In genomic region chr3:53818221-53819162, GRCh38 we compare ENCODE assay signal across 15 cellular contexts. TPM values are rescaled to one million over a fixed set of nuclear protein-coding genes. Genes with fewer than 3 reads are reported as not detected.
"Had no signal": no experiment of that assay in that cellular context is flagged by ENCODE, and none has a peak within 500 bp of the region (broad histone marks: within the 10 kb centered on the region; RNA-seq: fewer than 3 reads in every experiment).

No MANE protein-coding gene starts in this region.

- H3K9ac ChIP-seq: neural progenitor cell, parathyroid adenoma had no signal

- H3K27ac ChIP-seq: adrenal gland, body of pancreas, neural progenitor cell, parathyroid adenoma, suprapubic skin had no signal

- H3K4me2 ChIP-seq: neural progenitor cell had no signal

- H3K27me3 Mint-ChIP-seq: activated T-helper 17 cell treated with anti-CD3 and anti-CD28 coated beads, Interleukin-2, amount 50 U/mL, for 72 hours; stimulated activated memory B cell treated with anti-CD40 and anti-IgM and Interleukin-4, amounts not matched to agents 10 μg/mL and 1 μg/mL and 100 μg/mL, for 72 hours had no signal

- H3K27ac Mint-ChIP-seq: activated T-helper 17 cell treated with anti-CD3 and anti-CD28 coated beads, Interleukin-2, amount 50 U/mL, for 72 hours; endodermal cell; neural progenitor cell; stimulated activated memory B cell treated with anti-CD40 and anti-IgM and Interleukin-4, amounts not matched to agents 10 μg/mL and 1 μg/mL and 100 μg/mL, for 72 hours had no signal

- H3K79me2 ChIP-seq: parathyroid adenoma had no signal

- H2AFZ ChIP-seq: neural progenitor cell, parathyroid adenoma had no signal

- H3K4me3 Mint-ChIP-seq: activated T-helper 17 cell treated with anti-CD3 and anti-CD28 coated beads, Interleukin-2, amount 50 U/mL, for 72 hours; endodermal cell; neural progenitor cell; stimulated activated memory B cell treated with anti-CD40 and anti-IgM and Interleukin-4, amounts not matched to agents 10 μg/mL and 1 μg/mL and 100 μg/mL, for 72 hours had no signal

- H3K4me1 ChIP-seq: body of pancreas, neural progenitor cell, suprapubic skin had no signal

- H3K4me1 Mint-ChIP-seq: activated T-helper 17 cell treated with anti-CD3 and anti-CD28 coated beads, Interleukin-2, amount 50 U/mL, for 72 hours; endodermal cell; stimulated activated memory B cell treated with anti-CD40 and anti-IgM and Interleukin-4, amounts not matched to agents 10 μg/mL and 1 μg/mL and 100 μg/mL, for 72 hours had no signal

- H3K27me3 ChIP-seq: adrenal gland, body of pancreas, neural progenitor cell, suprapubic skin had no signal

- DNase-seq: activated CD4-positive, alpha-beta T cell treated with anti-CD3 and anti-CD28 coated beads, Interleukin-2, amount 50 U/mL, for 4 hours; activated naive CD4-positive, alpha-beta T cell treated with anti-CD3 and anti-CD28 coated beads, Interleukin-2, amount 50 U/mL, for 16 hours; body of pancreas; cerebellar nuclear complex; endodermal cell; SIG-M5; small intestine had no signal

- ATAC-seq: activated CD4-positive, CD25-positive, alpha-beta regulatory T cell treated with anti-CD3 and anti-CD28 coated beads, Interleukin-2, amount 50 U/mL, for 24 hours; activated T-helper 17 cell treated with anti-CD3 and anti-CD28 coated beads, Interleukin-2, amount 50 U/mL, for 72 hours; body of pancreas; stimulated activated memory B cell treated with anti-CD40 and anti-IgM and Interleukin-4, amounts not matched to agents 10 μg/mL and 1 μg/mL and 100 μg/mL, for 72 hours had no signal

- H3K9me3 ChIP-seq: adrenal gland, body of pancreas, suprapubic skin had no signal

- H3K9me3 Mint-ChIP-seq: activated T-helper 17 cell treated with anti-CD3 and anti-CD28 coated beads, Interleukin-2, amount 50 U/mL, for 72 hours; endodermal cell; neural progenitor cell; stimulated activated memory B cell treated with anti-CD40 and anti-IgM and Interleukin-4, amounts not matched to agents 10 μg/mL and 1 μg/mL and 100 μg/mL, for 72 hours had no signal

- H3K36me3 Mint-ChIP-seq: neural progenitor cell had no signal

- H3K36me3 ChIP-seq: neural progenitor cell had no signal

- H3K4me3 ChIP-seq: adrenal gland, body of pancreas, neural progenitor cell, suprapubic skin had no signal

RNA-seq across cellular contexts. Expression of gene IL17RB, which starts 27.9 kb away (rescaled TPM):
- total RNA-seq: mesenteric fat pad had no signal
